ENCODE assay signal across 1 cellular context in the genomic region with DNA sequence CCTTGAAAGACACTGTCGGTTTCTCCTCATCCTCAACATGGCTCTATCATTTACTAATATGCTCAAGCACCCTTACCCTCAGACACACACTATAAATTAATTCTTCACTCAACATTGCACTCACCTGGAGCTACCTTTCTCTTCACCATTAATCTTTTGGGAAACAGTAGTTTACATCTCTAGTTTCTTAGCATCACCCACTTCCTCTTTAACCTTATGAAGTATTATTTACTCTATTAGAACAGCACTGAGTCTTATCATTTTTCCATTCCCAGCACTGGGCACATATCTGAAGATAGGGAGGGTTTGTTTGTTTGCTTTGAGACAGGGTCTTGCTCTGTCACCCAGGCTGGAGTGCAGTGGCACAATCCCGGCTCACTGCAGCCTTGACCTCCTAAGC.
TF ChIP-seq lines count a peak whose summit lies in the region.

No MANE protein-coding gene starts in this region.

TF ChIP-seq in GM23338, 12 proteins besides CTCF, POLR2A, EP300 and RAD21 (continued from another document):
- TF ChIP-seq, protein P1, sequence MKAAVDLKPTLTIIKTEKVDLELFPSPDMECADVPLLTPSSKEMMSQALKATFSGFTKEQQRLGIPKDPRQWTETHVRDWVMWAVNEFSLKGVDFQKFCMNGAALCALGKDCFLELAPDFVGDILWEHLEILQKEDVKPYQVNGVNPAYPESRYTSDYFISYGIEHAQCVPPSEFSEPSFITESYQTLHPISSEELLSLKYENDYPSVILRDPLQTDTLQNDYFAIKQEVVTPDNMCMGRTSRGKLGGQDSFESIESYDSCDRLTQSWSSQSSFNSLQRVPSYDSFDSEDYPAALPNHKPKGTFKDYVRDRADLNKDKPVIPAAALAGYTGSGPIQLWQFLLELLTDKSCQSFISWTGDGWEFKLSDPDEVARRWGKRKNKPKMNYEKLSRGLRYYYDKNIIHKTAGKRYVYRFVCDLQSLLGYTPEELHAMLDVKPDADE (IDR thresholded peaks at IDR 0.05), result no peak
- TF ChIP-seq CREB1 (CRISPR knock-in tag; IDR thresholded peaks at IDR 0.05; ENCODE audit: low read depth), result no peak
- TF ChIP-seq, protein P2, sequence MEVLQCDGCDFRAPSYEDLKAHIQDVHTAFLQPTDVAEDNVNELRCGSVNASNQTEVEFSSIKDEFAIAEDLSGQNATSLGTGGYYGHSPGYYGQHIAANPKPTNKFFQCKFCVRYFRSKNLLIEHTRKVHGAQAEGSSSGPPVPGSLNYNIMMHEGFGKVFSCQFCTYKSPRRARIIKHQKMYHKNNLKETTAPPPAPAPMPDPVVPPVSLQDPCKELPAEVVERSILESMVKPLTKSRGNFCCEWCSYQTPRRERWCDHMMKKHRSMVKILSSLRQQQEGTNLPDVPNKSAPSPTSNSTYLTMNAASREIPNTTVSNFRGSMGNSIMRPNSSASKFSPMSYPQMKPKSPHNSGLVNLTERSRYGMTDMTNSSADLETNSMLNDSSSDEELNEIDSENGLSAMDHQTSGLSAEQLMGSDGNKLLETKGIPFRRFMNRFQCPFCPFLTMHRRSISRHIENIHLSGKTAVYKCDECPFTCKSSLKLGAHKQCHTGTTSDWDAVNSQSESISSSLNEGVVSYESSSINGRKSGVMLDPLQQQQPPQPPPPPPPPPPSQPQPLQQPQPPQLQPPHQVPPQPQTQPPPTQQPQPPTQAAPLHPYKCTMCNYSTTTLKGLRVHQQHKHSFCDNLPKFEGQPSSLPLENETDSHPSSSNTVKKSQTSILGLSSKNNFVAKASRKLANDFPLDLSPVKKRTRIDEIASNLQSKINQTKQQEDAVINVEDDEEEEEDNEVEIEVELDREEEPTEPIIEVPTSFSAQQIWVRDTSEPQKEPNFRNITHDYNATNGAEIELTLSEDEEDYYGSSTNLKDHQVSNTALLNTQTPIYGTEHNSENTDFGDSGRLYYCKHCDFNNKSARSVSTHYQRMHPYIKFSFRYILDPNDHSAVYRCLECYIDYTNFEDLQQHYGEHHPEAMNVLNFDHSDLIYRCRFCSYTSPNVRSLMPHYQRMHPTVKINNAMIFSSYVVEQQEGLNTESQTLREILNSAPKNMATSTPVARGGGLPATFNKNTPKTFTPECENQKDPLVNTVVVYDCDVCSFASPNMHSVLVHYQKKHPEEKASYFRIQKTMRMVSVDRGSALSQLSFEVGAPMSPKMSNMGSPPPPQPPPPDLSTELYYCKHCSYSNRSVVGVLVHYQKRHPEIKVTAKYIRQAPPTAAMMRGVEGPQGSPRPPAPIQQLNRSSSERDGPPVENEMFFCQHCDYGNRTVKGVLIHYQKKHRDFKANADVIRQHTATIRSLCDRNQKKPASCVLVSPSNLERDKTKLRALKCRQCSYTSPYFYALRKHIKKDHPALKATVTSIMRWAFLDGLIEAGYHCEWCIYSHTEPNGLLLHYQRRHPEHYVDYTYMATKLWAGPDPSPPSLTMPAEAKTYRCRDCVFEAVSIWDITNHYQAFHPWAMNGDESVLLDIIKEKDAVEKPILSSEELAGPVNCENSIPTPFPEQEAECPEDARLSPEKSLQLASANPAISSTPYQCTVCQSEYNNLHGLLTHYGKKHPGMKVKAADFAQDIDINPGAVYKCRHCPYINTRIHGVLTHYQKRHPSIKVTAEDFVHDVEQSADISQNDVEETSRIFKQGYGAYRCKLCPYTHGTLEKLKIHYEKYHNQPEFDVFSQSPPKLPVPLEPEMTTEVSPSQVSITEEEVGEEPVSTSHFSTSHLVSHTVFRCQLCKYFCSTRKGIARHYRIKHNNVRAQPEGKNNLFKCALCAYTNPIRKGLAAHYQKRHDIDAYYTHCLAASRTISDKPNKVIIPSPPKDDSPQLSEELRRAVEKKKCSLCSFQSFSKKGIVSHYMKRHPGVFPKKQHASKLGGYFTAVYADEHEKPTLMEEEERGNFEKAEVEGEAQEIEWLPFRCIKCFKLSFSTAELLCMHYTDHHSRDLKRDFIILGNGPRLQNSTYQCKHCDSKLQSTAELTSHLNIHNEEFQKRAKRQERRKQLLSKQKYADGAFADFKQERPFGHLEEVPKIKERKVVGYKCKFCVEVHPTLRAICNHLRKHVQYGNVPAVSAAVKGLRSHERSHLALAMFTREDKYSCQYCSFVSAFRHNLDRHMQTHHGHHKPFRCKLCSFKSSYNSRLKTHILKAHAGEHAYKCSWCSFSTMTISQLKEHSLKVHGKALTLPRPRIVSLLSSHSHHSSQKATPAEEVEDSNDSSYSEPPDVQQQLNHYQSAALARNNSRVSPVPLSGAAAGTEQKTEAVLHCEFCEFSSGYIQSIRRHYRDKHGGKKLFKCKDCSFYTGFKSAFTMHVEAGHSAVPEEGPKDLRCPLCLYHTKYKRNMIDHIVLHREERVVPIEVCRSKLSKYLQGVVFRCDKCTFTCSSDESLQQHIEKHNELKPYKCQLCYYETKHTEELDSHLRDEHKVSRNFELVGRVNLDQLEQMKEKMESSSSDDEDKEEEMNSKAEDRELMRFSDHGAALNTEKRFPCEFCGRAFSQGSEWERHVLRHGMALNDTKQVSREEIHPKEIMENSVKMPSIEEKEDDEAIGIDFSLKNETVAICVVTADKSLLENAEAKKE (CRISPR knock-in tag; IDR thresholded peaks at IDR 0.05), result no peak
